ENCODE assay signal across 14 cellular contexts in the genomic region with DNA sequence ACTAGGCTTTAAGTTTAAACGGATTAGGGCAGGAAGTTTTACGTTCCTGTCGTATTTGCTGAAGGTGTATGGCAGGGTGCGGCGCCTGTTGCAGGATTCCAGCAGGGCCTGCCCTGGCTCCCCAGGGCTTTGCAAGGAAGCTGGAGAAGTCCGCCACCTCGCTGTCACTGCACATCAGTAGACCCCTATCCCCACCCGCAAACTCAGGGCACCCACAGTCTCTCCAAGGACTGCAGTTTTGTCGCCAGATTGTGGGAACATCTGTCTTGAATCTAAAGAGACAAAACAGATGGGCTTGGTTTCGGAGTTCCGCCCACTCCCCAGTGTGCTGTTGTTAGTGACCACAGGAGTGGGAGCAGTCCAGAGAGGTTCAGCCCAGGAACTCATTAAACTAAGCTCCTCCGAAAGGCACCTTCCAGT.
DNase-seq lines count a peak whose midpoint lies in the region; ATAC-seq and TF ChIP-seq lines count a peak whose summit lies in the region.
"Had no signal": no experiment of that assay in that cellular context is flagged by ENCODE, and none has a peak within 500 bp of the region (broad histone marks: within the 10 kb centered on the region; RNA-seq: fewer than 3 reads in every experiment).

No MANE protein-coding gene starts in this region.

- no peak overlapping the region for H3K9ac ChIP-seq in smooth muscle cell (ENCODE audit: low read depth)

- H3K4me1 ChIP-seq in GM23338 (ENCODE audit: insufficient read depth) (0 out of 2 replicates have a peak, but pooled peaks cover 5% of the 10 kb centered on the region), smooth muscle cell (ENCODE audit: low read depth) (peaks cover 33% of the 10 kb centered on the region)
- H3K4me1 ChIP-seq: body of pancreas had no signal

- no peaks in the 10 kb centered on the region for H3K9me2 ChIP-seq in GM23338 (ENCODE audit: insufficient read depth)

- 34% methylated on average over 12 of the region's 12 CpGs for WGBS in smooth muscle cell (ENCODE audit: low lambda C conversion rate)

- no peaks in the 10 kb centered on the region for H3K79me2 ChIP-seq in GM23338 (replicated peaks; ENCODE audit: insufficient read depth)
- no peaks in the 10 kb centered on the region for H3K79me2 ChIP-seq in smooth muscle cell (ENCODE audit: low read depth)

- peak overlapping the region; percentile 43; the same call in 1 of the 2 replicates for H3K4me2 ChIP-seq in GM23338
- H3K4me2 ChIP-seq in smooth muscle cell = peak overlapping the region; percentile 76

- no peaks in the 10 kb centered on the region for H3K9me3 ChIP-seq in smooth muscle cell (replicated peaks; ENCODE audit: low read depth)
- H3K9me3 ChIP-seq: body of pancreas had no signal

- H3K36me3 ChIP-seq in GM23338 (ENCODE audit: insufficient read depth) (no peaks in the 10 kb centered on the region), smooth muscle cell (ENCODE audit: low read depth) (no peaks in the 10 kb centered on the region)

- no peak overlapping the region for H3K4me3 Mint-ChIP-seq in GM23338
- H3K4me3 Mint-ChIP-seq in glutamatergic neuron (ENCODE audit: unreplicated experiment) = no peak overlapping the region
- H3K4me3 Mint-ChIP-seq: CD4-positive, alpha-beta memory T cell; effector memory CD8-positive, alpha-beta T cell had no signal

- no peak for TF ChIP-seq CTCF in GM23338 (conservative IDR thresholded peaks at IDR 0.05; ENCODE audit: low read depth in 2 of 2)
- TF ChIP-seq CTCF in glutamatergic neuron (IDR thresholded peaks at IDR 0.05; ENCODE audit: partially characterized antibody, unreplicated experiment) = no peak
- no peak for TF ChIP-seq CTCF in smooth muscle cell (IDR thresholded peaks at IDR 0.05; ENCODE audit: borderline replicate concordance, insufficient read depth, poor library complexity, severe bottlenecking)

- H3K4me3 ChIP-seq in GM23338 = no peak overlapping the region
- H3K4me3 ChIP-seq in smooth muscle cell = no peak overlapping the region
- H3K4me3 ChIP-seq: body of pancreas had no signal

- no peaks in the 10 kb centered on the region for H3K9me3 Mint-ChIP-seq in GM23338
- H3K9me3 Mint-ChIP-seq in glutamatergic neuron (ENCODE audit: unreplicated experiment) = no peaks in the 10 kb centered on the region
- H3K9me3 Mint-ChIP-seq: effector memory CD8-positive, alpha-beta T cell had no signal

- no peaks in the 10 kb centered on the region; the same call in 1 of the 2 replicates for H4K20me1 ChIP-seq in GM23338 (replicated peaks; ENCODE audit: insufficient read depth)
- no peaks in the 10 kb centered on the region for H4K20me1 ChIP-seq in smooth muscle cell (ENCODE audit: low read depth)

- H3K27ac Mint-ChIP-seq in GM23338 = no peak overlapping the region
- H3K27ac Mint-ChIP-seq in glutamatergic neuron (ENCODE audit: unreplicated experiment) = no peak overlapping the region

- H3F3A ChIP-seq in GM23338 (replicated peaks; ENCODE audit: low read depth) (no peaks in the 10 kb centered on the region), smooth muscle cell (ENCODE audit: low read depth) (peaks cover 21% of the 10 kb centered on the region)

- H3K27me3 ChIP-seq in GM23338 (ENCODE audit: insufficient read depth) = no peaks in the 10 kb centered on the region
- H3K27me3 ChIP-seq in smooth muscle cell (ENCODE audit: low read depth) = no peaks in the 10 kb centered on the region
- H3K27me3 ChIP-seq: body of pancreas had no signal

- H3K27me3 Mint-ChIP-seq in GM23338 (ENCODE audit: insufficient read depth, low read depth, poor library complexity) = peaks cover 2% of the 10 kb centered on the region
- peaks cover 2% of the 10 kb centered on the region for H3K27me3 Mint-ChIP-seq in glutamatergic neuron (ENCODE audit: unreplicated experiment)
- H3K27me3 Mint-ChIP-seq: CD4-positive, alpha-beta memory T cell; effector memory CD8-positive, alpha-beta T cell had no signal

- H3K36me3 Mint-ChIP-seq in GM23338 (ENCODE audit: low read depth) (no peaks in the 10 kb centered on the region), glutamatergic neuron (ENCODE audit: unreplicated experiment) (no peaks in the 10 kb centered on the region)
- H3K36me3 Mint-ChIP-seq: CD4-positive, alpha-beta memory T cell had no signal

- in situ Hi-C loops in KBM-7 (cut with MboI; ENCODE audit: low pct_unique_long_range_greater_than_20kb, low sequenced_read_pairs) = no loop called here

- H3K4me1 Mint-ChIP-seq in GM23338 = peaks cover 13% of the 10 kb centered on the region
- H3K4me1 Mint-ChIP-seq in glutamatergic neuron (ENCODE audit: low read depth, unreplicated experiment) = peaks cover 10% of the 10 kb centered on the region

- ATAC-seq in GM23338 = peak; percentile 81
- ATAC-seq: body of pancreas; effector memory CD8-positive, alpha-beta T cell had no signal

- H3K27ac ChIP-seq in GM23338 (ENCODE audit: low read depth) (no peak overlapping the region), smooth muscle cell (ENCODE audit: low read depth) (peak overlapping the region; percentile 77)
- H3K27ac ChIP-seq: body of pancreas had no signal

- H2AFZ ChIP-seq in GM23338 (0 out of 2 replicates have a peak overlapping the region, but pooled peaks have one; percentile 63), smooth muscle cell (ENCODE audit: low read depth) (peak overlapping the region; percentile 78)

- peak; percentile 47 for DNase-seq in GM23338 (ENCODE audit: low spot score)
- peak; percentile 79 for DNase-seq in NCI-H82 treated with DMSO at 0.1 percent for 48 hours (lab: John Stamatoyannopoulos, UW; ENCODE audit: unreplicated experiment)
- DNase-seq in glutamatergic neuron = peak; percentile 22
- DNase-seq in smooth muscle cell (lab: John Stamatoyannopoulos, UW; ENCODE audit: unreplicated experiment) = no peak
- DNase-seq in KBM-7 = no peak
- DNase-seq in AG08396 (ENCODE audit: low spot score) = no peak
- DNase-seq in activated naive CD4-positive, alpha-beta T cell treated with anti-CD3 and anti-CD28 coated beads, Interleukin-2, amount 50 U/mL, for 16 hours = no peak
- DNase-seq in GDM1 (lab: John Stamatoyannopoulos, UW) = no peak
- DNase-seq: activated CD4-positive, alpha-beta T cell treated with anti-CD3 and anti-CD28 coated beads, Interleukin-2, amount 50 U/mL, for 1 hour; body of pancreas; CD4-positive, alpha-beta memory T cell; effector memory CD8-positive, alpha-beta T cell; NCI-H345; stimulated activated naive CD4-positive, alpha-beta T cell treated with Interleukin-2 at 50 U/mL for 16 hours had no signal

TF ChIP-seq in GM23338, 12 proteins besides CTCF, POLR2A, EP300 and RAD21 (continues in another document):
- TF ChIP-seq ETS1 (IDR thresholded peaks at IDR 0.05) (no peak), CREB1 (CRISPR knock-in tag; IDR thresholded peaks at IDR 0.05; ENCODE audit: low read depth) (no peak), NANOG (IDR thresholded peaks at IDR 0.05; ENCODE audit: borderline replicate concordance) (no peak)

Comparison
In these comparisons a context has a peak if more than half of its experiments do, and no peak if none do; other contexts are left out.
1. DNase-seq: peak in GM23338 (single experiment), NCI-H82 treated with DMSO at 0.1 percent for 48 hours (single experiment) and glutamatergic neuron (single experiment); none in smooth muscle cell (single experiment), KBM-7 (single experiment), AG08396 (single experiment), activated naive CD4-positive, alpha-beta T cell treated with anti-CD3 and anti-CD28 coated beads, Interleukin-2, amount 50 U/mL, for 16 hours (single experiment) and GDM1 (single experiment).